ENCODE assay signal across 8 cellular contexts in the genomic region with DNA sequence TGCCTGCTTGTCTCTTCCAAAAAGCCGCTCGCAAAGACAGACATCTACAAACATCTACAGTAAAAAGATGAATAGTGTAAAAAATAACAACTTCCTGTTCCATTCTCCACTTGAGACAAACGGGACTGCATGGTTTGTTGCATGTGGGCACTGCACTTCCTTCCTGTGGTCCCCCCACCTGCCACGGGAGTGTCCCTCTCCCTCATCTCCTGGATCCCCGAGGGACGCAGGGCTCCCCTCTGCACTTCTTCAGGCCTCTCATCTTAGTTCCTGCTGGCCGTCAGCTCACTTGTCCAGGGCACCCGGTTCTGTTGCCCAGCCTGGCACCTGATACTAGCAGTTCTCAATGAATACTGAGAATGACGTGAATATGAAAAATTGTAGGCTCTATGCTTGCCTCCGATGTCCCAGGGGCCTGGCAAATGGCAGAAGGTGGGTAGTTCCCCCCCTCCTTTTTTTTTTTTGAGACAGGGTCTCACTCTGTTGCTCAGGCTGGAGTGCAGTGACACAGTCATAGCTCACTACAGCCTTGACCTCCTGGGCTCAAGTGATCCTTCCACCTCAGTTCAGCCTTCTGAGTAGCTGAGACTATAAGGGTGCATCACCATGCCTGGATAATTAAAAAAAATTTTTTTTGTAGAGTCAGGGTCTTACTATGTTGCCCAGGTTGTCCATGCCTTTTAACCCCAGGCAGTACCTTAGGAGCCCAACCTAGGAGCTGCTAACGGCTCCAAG. TPM values are rescaled to one million over a fixed set of nuclear protein-coding genes. Genes with fewer than 3 reads are reported as not detected.
DNase-seq lines count a peak whose midpoint lies in the region; ATAC-seq and TF ChIP-seq lines count a peak whose summit lies in the region.

No MANE protein-coding gene starts in this region.

- CTCF ChIA-PET in activated CD8-positive, alpha-beta T cell treated with anti-CD3 and anti-CD28 coated beads, Interleukin-2, amount 10 ng/mL, durations not matched to agents 7 days and 5 days (lab: Charles Lee) = interaction anchor here (0.7 to 0.9 kb wide), 2 partner anchors 54 to 74 kb away, joined by 3 to 4 read pairs; no protein-coding TSS in a partner anchor

- no peaks in the 10 kb centered on the region for H3K9me3 Mint-ChIP-seq in activated CD8-positive, alpha-beta T cell treated with anti-CD3 and anti-CD28 coated beads, Interleukin-2, amount 10 ng/mL, durations not matched to agents 7 days and 5 days (ENCODE audit: insufficient read depth)

- peak; percentile 17 for ATAC-seq in activated CD8-positive, alpha-beta T cell treated with anti-CD3 and anti-CD28 coated beads, Interleukin-2, amount 10 ng/mL, durations not matched to agents 7 days and 5 days
- ATAC-seq in left lung = no peak
- no peak for ATAC-seq in HG03457 (IDR thresholded peaks at IDR 0.05; ENCODE audit: unreplicated experiment)

- peak; percentile 21 for DNase-seq in stimulated activated CD4-positive, alpha-beta T cell treated with anti-CD3 and anti-CD28 coated beads, Interleukin-15, amount 100 ng/mL, for 24 hours
- no peak for DNase-seq in stimulated activated CD4-positive, alpha-beta T cell treated with anti-CD3 and anti-CD28 coated beads, Interleukin-1b, Interleukin-23, amount 100 ng/mL, for 48 hours
- peak; percentile 61 for DNase-seq in activated CD8-positive, alpha-beta T cell treated with anti-CD3 and anti-CD28 coated beads, Interleukin-2, amount 10 ng/mL, durations not matched to agents 7 days and 5 days
- DNase-seq in left lung = no peak
- no peak for DNase-seq in vagina (ENCODE audit: extremely low spot score in 2 of 2)
- no peak for DNase-seq in NCI-H2171 treated with DMSO at 0.1 percent for 48 hours (lab: John Stamatoyannopoulos, UW)
- no peak for DNase-seq in HuH-7.5 (ENCODE audit: low spot score)

- H3K4me1 Mint-ChIP-seq in activated CD8-positive, alpha-beta T cell treated with anti-CD3 and anti-CD28 coated beads, Interleukin-2, amount 10 ng/mL, durations not matched to agents 7 days and 5 days (ENCODE audit: low read depth) = peaks cover 36% of the 10 kb centered on the region

- H3K4me3 Mint-ChIP-seq in activated CD8-positive, alpha-beta T cell treated with anti-CD3 and anti-CD28 coated beads, Interleukin-2, amount 10 ng/mL, durations not matched to agents 7 days and 5 days = peak overlapping the region; percentile 44

- H3K36me3 ChIP-seq in left lung (no peaks in the 10 kb centered on the region), vagina (no peaks in the 10 kb centered on the region)

- peaks cover under 1% of the 10 kb centered on the region for H3K36me3 Mint-ChIP-seq in activated CD8-positive, alpha-beta T cell treated with anti-CD3 and anti-CD28 coated beads, Interleukin-2, amount 10 ng/mL, durations not matched to agents 7 days and 5 days (ENCODE audit: low read depth)

- no peak for TF ChIP-seq CTCF in left lung (IDR thresholded peaks at IDR 0.05)
- TF ChIP-seq CTCF in vagina (IDR thresholded peaks at IDR 0.05) = no peak

- H3K4me1 ChIP-seq in left lung (peaks cover 34 to 55% of the 10 kb centered on the region in 2 donors), vagina (peaks cover 41% of the 10 kb centered on the region)

- no peaks in the 10 kb centered on the region for H3K27me3 ChIP-seq in left lung
- no peaks in the 10 kb centered on the region for H3K27me3 ChIP-seq in vagina

- no peak for TF ChIP-seq POLR2A in vagina (IDR thresholded peaks at IDR 0.05)

- intact Hi-C loops in left lung (cut with DNase I) (no loop called here), vagina (cut with DNase I) (loop anchor here (10.0 kb wide), 1 partner anchor 51 kb away; no protein-coding TSS in a partner anchor)

- H3K4me3 ChIP-seq in left lung (no peak overlapping the region), vagina (no peak overlapping the region)

- H3K27me3 Mint-ChIP-seq in activated CD8-positive, alpha-beta T cell treated with anti-CD3 and anti-CD28 coated beads, Interleukin-2, amount 10 ng/mL, durations not matched to agents 7 days and 5 days (ENCODE audit: low read depth) = peaks cover 3% of the 10 kb centered on the region

- H3K9me3 ChIP-seq in left lung (no peaks in the 10 kb centered on the region), vagina (no peaks in the 10 kb centered on the region)

- H3K27ac Mint-ChIP-seq in activated CD8-positive, alpha-beta T cell treated with anti-CD3 and anti-CD28 coated beads, Interleukin-2, amount 10 ng/mL, durations not matched to agents 7 days and 5 days = peak overlapping the region; percentile 73

- POLR2A ChIA-PET in activated CD8-positive, alpha-beta T cell treated with anti-CD3 and anti-CD28 coated beads, Interleukin-2, amount 10 ng/mL, durations not matched to agents 7 days and 5 days (lab: Charles Lee) = interaction anchor here (0.6 to 2.1 kb wide), 2 partner anchors 17 to 45 kb away, joined by 3 to 9 read pairs; no protein-coding TSS in a partner anchor

- H3K27ac ChIP-seq in left lung = peak overlapping the region; percentile 67 to 78
- peak overlapping the region; percentile 61 for H3K27ac ChIP-seq in vagina

RNA-seq across cellular contexts. Expression of a gene that starts 3.5 kb away (rescaled TPM):
- total RNA-seq in activated CD8-positive, alpha-beta T cell treated with anti-CD3 and anti-CD28 coated beads, Interleukin-2, amount 10 ng/mL, durations not matched to agents 7 days and 5 days = 100 to 1,000 TPM; 137 to 140 TPM
- total RNA-seq in left lung = 100 to 1,000 TPM; 152 to 167 TPM
- 322 TPM for total RNA-seq in vagina

Comparison
In these comparisons a context has a peak if more than half of its experiments do, and no peak if none do; other contexts are left out.
1. DNase-seq: peak in stimulated activated CD4-positive, alpha-beta T cell treated with anti-CD3 and anti-CD28 coated beads, Interleukin-15, amount 100 ng/mL, for 24 hours (single experiment) and activated CD8-positive, alpha-beta T cell treated with anti-CD3 and anti-CD28 coated beads, Interleukin-2, amount 10 ng/mL, durations not matched to agents 7 days and 5 days (single experiment); none in stimulated activated CD4-positive, alpha-beta T cell treated with anti-CD3 and anti-CD28 coated beads, Interleukin-1b, Interleukin-23, amount 100 ng/mL, for 48 hours (single experiment), left lung (0 of 2), vagina (0 of 2), NCI-H2171 treated with DMSO at 0.1 percent for 48 hours (single experiment) and HuH-7.5 (single experiment).